In genomic region chr6:88166901-88167624, GRCh38 we compare ENCODE assay signal across 8 cellular contexts. TPM values are rescaled to one million over a fixed set of nuclear protein-coding genes. Genes with fewer than 3 reads are reported as not detected.
DNase-seq lines count a peak whose midpoint lies in the region; ATAC-seq and TF ChIP-seq lines count a peak whose summit lies in the region.

No MANE protein-coding gene starts in this region.

- peak overlapping the region; percentile 59 for H3K9ac ChIP-seq in mesendoderm (ENCODE audit: low read length)

- H3K9me2 ChIP-seq in DOHH2 (replicated peaks; ENCODE audit: control insufficient read depth, low read length): no peaks in the 10 kb centered on the region

- H3K36me3 ChIP-seq in DOHH2 (ENCODE audit: control insufficient read depth, low read length) (peaks cover 59% of the 10 kb centered on the region), brain microvascular endothelial cell (replicated peaks) (no peaks in the 10 kb centered on the region), mesendoderm (ENCODE audit: control insufficient read depth, insufficient read depth, low read length) (no peaks in the 10 kb centered on the region), uterus (no peaks in the 10 kb centered on the region)

- H2BK120ac ChIP-seq in mesendoderm (ENCODE audit: low read depth, low read length): no peak overlapping the region

- peak overlapping the region; percentile 79 for H3K27ac ChIP-seq in DOHH2 (ENCODE audit: low read depth, low read length)
- no peak overlapping the region for H3K27ac ChIP-seq in brain microvascular endothelial cell
- no peak overlapping the region for H3K27ac ChIP-seq in mesendoderm (ENCODE audit: low read depth, low read length)
- peak overlapping the region in 1 of 2 donors; percentile 45 for H3K27ac ChIP-seq in uterus

- 0 out of 2 replicates have a peak, but pooled peaks cover 7% of the 10 kb centered on the region for H4K20me1 ChIP-seq in DOHH2 (ENCODE audit: control insufficient read depth, insufficient read depth, low read depth, low read length)

- H2BK15ac ChIP-seq in mesendoderm (replicated peaks; ENCODE audit: low read depth): no peak overlapping the region

- H3K18ac ChIP-seq in mesendoderm (ENCODE audit: low read length): no peak overlapping the region

- H3F3A ChIP-seq in DOHH2 (ENCODE audit: control insufficient read depth, insufficient read depth): peaks cover 17% of the 10 kb centered on the region; the same call in 1 of the 2 replicates

- no peak overlapping the region for H2BK5ac ChIP-seq in mesendoderm (ENCODE audit: low read length)

- in situ Hi-C loops in brain microvascular endothelial cell (cut with HindIII; ENCODE audit: low pct_ligation_motif_present, low sequenced_read_pairs): no loop called here

- no peak overlapping the region for H3K23ac ChIP-seq in mesendoderm (ENCODE audit: low read length)

- no peak overlapping the region for H4K5ac ChIP-seq in mesendoderm (ENCODE audit: low read length)

- peaks cover 53% of the 10 kb centered on the region for H3K4me1 ChIP-seq in DOHH2 (ENCODE audit: control insufficient read depth, low read length)
- H3K4me1 ChIP-seq in mesendoderm (ENCODE audit: control insufficient read depth, low read depth, low read length): peaks cover 2% of the 10 kb centered on the region
- H3K4me1 ChIP-seq in uterus: peaks cover 0 to 17% of the 10 kb centered on the region in 2 donors

- no peak for TF ChIP-seq POLR2A in uterus (IDR thresholded peaks at IDR 0.05)

- H3K4me3 ChIP-seq in DOHH2 (ENCODE audit: low read length): peak overlapping the region; percentile 80
- peak overlapping the region; percentile 59 for H3K4me3 ChIP-seq in brain microvascular endothelial cell (ENCODE audit: low read depth, low read length)
- peak overlapping the region; percentile 37 for H3K4me3 ChIP-seq in mesendoderm (ENCODE audit: low read length)
- peak overlapping the region; percentile 36 to 44 for H3K4me3 ChIP-seq in uterus

- intact Hi-C loops in uterus (cut with DNase I; ENCODE audit: low total_unique reads): no loop called here

- no peak for DNase-seq in brain microvascular endothelial cell
- DNase-seq in mesendoderm: peak; percentile 21
- no peak for DNase-seq in uterus
- DNase-seq in activated gamma-delta T cell (lab: John Stamatoyannopoulos, UW): no peak
- DNase-seq in COLO829 (ENCODE audit: low spot score): no peak

- H3K9me3 ChIP-seq in DOHH2 (ENCODE audit: control insufficient read depth, insufficient read depth, low read length): no peaks in the 10 kb centered on the region
- H3K9me3 ChIP-seq in uterus: no peaks in the 10 kb centered on the region

- no peak overlapping the region for H3K4ac ChIP-seq in mesendoderm (ENCODE audit: low read depth, low read length)

- no peak overlapping the region for H2AK5ac ChIP-seq in mesendoderm (ENCODE audit: low read length)

- TF ChIP-seq CTCF in DOHH2 (IDR thresholded peaks at IDR 0.05; ENCODE audit: low read depth, low read length, poor library complexity, severe bottlenecking) (no peak), brain microvascular endothelial cell (IDR thresholded peaks at IDR 0.05; ENCODE audit: low read depth, low read length, missing control alignments) (no peak), uterus (IDR thresholded peaks at IDR 0.05) (no peak)

- WGBS in mesendoderm (ENCODE audit: extremely low coverage, insufficient coverage, low lambda C conversion rate): no CpG with 5 or more reads among the region's 81 CpGs

- ATAC-seq in GM19463 (IDR thresholded peaks at IDR 0.05; ENCODE audit: unreplicated experiment): peak; percentile 20
- peak; percentile 25 for ATAC-seq in HG03521 (IDR thresholded peaks at IDR 0.05; ENCODE audit: unreplicated experiment)

- H3K79me2 ChIP-seq in DOHH2 (ENCODE audit: control insufficient read depth, low read length): peaks cover 71% of the 10 kb centered on the region
- no peaks in the 10 kb centered on the region for H3K79me2 ChIP-seq in mesendoderm (ENCODE audit: control insufficient read depth, insufficient read depth, low read length)

- peak overlapping the region; percentile 96 for H3K4me2 ChIP-seq in DOHH2 (ENCODE audit: low read length)
- peak overlapping the region; percentile 85 for H3K4me2 ChIP-seq in mesendoderm (ENCODE audit: low read length)

- H3K27me3 ChIP-seq in DOHH2 (ENCODE audit: control insufficient read depth, low read length) (no peaks in the 10 kb centered on the region), brain microvascular endothelial cell (replicated peaks) (no peaks in the 10 kb centered on the region), mesendoderm (ENCODE audit: insufficient read depth, low read length, poor library complexity) (peaks cover 19% of the 10 kb centered on the region), uterus (peaks cover 11 to 12% of the 10 kb centered on the region in 2 donors)

- H3K79me1 ChIP-seq in mesendoderm (ENCODE audit: low read length): no peaks in the 10 kb centered on the region

- peak overlapping the region; percentile 78 for H3K56ac ChIP-seq in mesendoderm (ENCODE audit: low read length)

- H4K8ac ChIP-seq in mesendoderm (ENCODE audit: low read depth, low read length): no peak overlapping the region

RNA-seq across cellular contexts. Expression of gene CNR1, which starts 0.9 kb away (rescaled TPM):
- 0.48 TPM for polyA plus RNA-seq in mesendoderm (2013, experiment 1 of 2)
- polyA plus RNA-seq in mesendoderm (2013, experiment 2 of 2): 0.63 TPM
- 10 to 100 TPM in 1 of 4 donors, 1 to 10 TPM in 3; 1.4 to 11.0 (median 7.3) TPM for total RNA-seq in uterus
